18 cellular contexts compared by ENCODE assay signal in genomic region chr19:307793-308420, GRCh38. TPM values are rescaled to one million over a fixed set of nuclear protein-coding genes. Genes with fewer than 3 reads are reported as not detected.
DNase-seq lines count a peak whose midpoint lies in the region; ATAC-seq and TF ChIP-seq lines count a peak whose summit lies in the region.
"Had no signal": no experiment of that assay in that cellular context is flagged by ENCODE, and none has a peak within 500 bp of the region (broad histone marks: within the 10 kb centered on the region; RNA-seq: fewer than 3 reads in every experiment).

No MANE protein-coding gene starts in this region.

- H3K27me3 ChIP-seq in heart right ventricle (no peaks in the 10 kb centered on the region), osteoblast (ENCODE audit: insufficient read depth, low read length) (no peaks in the 10 kb centered on the region), upper lobe of left lung (no peaks in the 10 kb centered on the region)
- H3K27me3 ChIP-seq: BLaER1, MG63 had no signal

- peaks cover 0 to 28% (median 0%) of the 10 kb centered on the region in 9 donors for H3K4me1 ChIP-seq in heart right ventricle
- H3K4me1 ChIP-seq in osteoblast (ENCODE audit: insufficient read depth, low read length): no peaks in the 10 kb centered on the region
- peaks cover 4 to 9% (median 7%) of the 10 kb centered on the region in 4 donors for H3K4me1 ChIP-seq in upper lobe of left lung
- H3K4me1 ChIP-seq: BLaER1 had no signal

- DNase-seq in heart right ventricle: no peak
- DNase-seq in Right ventricle myocardium superior: no peak
- peak; percentile 84 for DNase-seq in osteoblast (ENCODE audit: insufficient read length, low spot score, missing footprints)
- no peak for DNase-seq in upper lobe of left lung
- no peak for DNase-seq in GM10266 (ENCODE audit: extremely low spot score)
- no peak for DNase-seq in NCI-H1048 (lab: John Stamatoyannopoulos, UW)
- DNase-seq: CD8-positive, alpha-beta T cell; DMS79; Karpas-422; MG63; NCI-H1105; NCI-H1694; NCI-H524; SHP77 treated with DMSO at 0.1 percent for 48 hours had no signal

- ATAC-seq in heart right ventricle (peak in 6 of 8 donors; percentile 12 to 46 (median 22)), Right ventricle myocardium superior (ENCODE audit: poor library complexity) (no peak), esophagus mucosa (peak; percentile 34), upper lobe of left lung (ENCODE audit: low FRiP score in 2 of 2) (no peak), GM18870 (IDR thresholded peaks at IDR 0.05; ENCODE audit: unreplicated experiment) (no peak)
- ATAC-seq: CD8-positive, alpha-beta T cell had no signal

- peaks cover 29% of the 10 kb centered on the region for H3K79me2 ChIP-seq in osteoblast (ENCODE audit: insufficient read depth, low read length)

- H3K4me3 ChIP-seq in heart right ventricle (peak overlapping the region; percentile 9 to 51 (median 42)), osteoblast (ENCODE audit: insufficient read depth, low read length) (no peak overlapping the region), upper lobe of left lung (peak overlapping the region in 3 of 4 donors; percentile 48 to 60 (median 52))
- H3K4me3 ChIP-seq: BLaER1, MG63 had no signal

- H3K27ac ChIP-seq in heart right ventricle (peak overlapping the region in 9 of 10 donors; percentile 43 to 86 (median 73)), osteoblast (ENCODE audit: low read depth, low read length) (no peak overlapping the region), upper lobe of left lung (peak overlapping the region; percentile 83 to 91 (median 86))
- H3K27ac ChIP-seq: BLaER1 had no signal

- peaks cover 28% of the 10 kb centered on the region for H4K20me1 ChIP-seq in osteoblast (ENCODE audit: insufficient read depth, low read length)

- intact Hi-C loops in heart right ventricle (cut with DNase I) (loop anchor here in 1 of 10 donors (5.0 kb wide), 1 partner anchor 34 kb away; the partner anchor contains the start of gene MIER2), Right ventricle myocardium superior (cut with DNase I) (no loop called here)

- TF ChIP-seq CTCF in heart right ventricle (IDR thresholded peaks at IDR 0.05) (no peak), osteoblast (IDR thresholded peaks at IDR 0.05; ENCODE audit: extremely low read depth, low read depth, low read length) (no peak), upper lobe of left lung (IDR thresholded peaks at IDR 0.05) (no peak), GM10266 (IDR thresholded peaks at IDR 0.05; ENCODE audit: control insufficient read depth, insufficient read depth, low read depth, missing control alignments) (no peak)

- peak in 1 of 4 donors; percentile 2 for TF ChIP-seq POLR2A in upper lobe of left lung (IDR thresholded peaks at IDR 0.05)

- no peak overlapping the region for H3K4me2 ChIP-seq in osteoblast (ENCODE audit: insufficient read depth, low read length)
- H3K4me2 ChIP-seq: BLaER1 had no signal

- no peak overlapping the region for H2AFZ ChIP-seq in osteoblast (ENCODE audit: low read length)

- peaks cover 12 to 69% (median 29%) of the 10 kb centered on the region in 9 donors for H3K36me3 ChIP-seq in heart right ventricle
- H3K36me3 ChIP-seq in osteoblast (ENCODE audit: insufficient read depth, low read length): peaks cover 20% of the 10 kb centered on the region
- H3K36me3 ChIP-seq in upper lobe of left lung: peaks cover 19 to 67% (median 52%) of the 10 kb centered on the region in 4 donors
- H3K36me3 ChIP-seq: MG63 had no signal

- TF ChIP-seq EP300 in upper lobe of left lung (IDR thresholded peaks at IDR 0.05): no peak

- H3K9me3 ChIP-seq in heart right ventricle (no peaks in the 10 kb centered on the region), osteoblast (ENCODE audit: low read depth, low read length) (no peaks in the 10 kb centered on the region), upper lobe of left lung (no peaks in the 10 kb centered on the region)
- H3K9me3 ChIP-seq: BLaER1, MG63 had no signal

- WGBS in heart right ventricle, 2 donors: 80 to 86% methylated on average over 21 of the region's 21 CpGs
- 77 to 78% methylated on average over 16 to 21 of the region's 21 CpGs for WGBS in upper lobe of left lung, 2 donors

RNA-seq across cellular contexts. Expression of gene PLPP2, which starts 16.7 kb away (rescaled TPM):
- total RNA-seq in heart right ventricle (1 to 10 TPM in 2 of 10 donors, under 1 TPM in 8; 0.14 to 2.8 (median 0.62) TPM), Right ventricle myocardium superior (0.56 TPM), esophagus mucosa (12.3 TPM), osteoblast (1.1 and 1.5 TPM in 2 replicates), upper lobe of left lung (10 to 100 TPM in 4 of 6 donors, 1 to 10 TPM in 2; 7.1 to 50.1 (median 16.7) TPM)
- under 1 TPM; 0.80 to 0.91 TPM for polyA plus RNA-seq in heart right ventricle
- total RNA-seq: G401 had no signal

RNA-seq across cellular contexts. Expression of gene MIER2, which starts 36.7 kb away (rescaled TPM):
- total RNA-seq in heart right ventricle (10 to 100 TPM; 11.1 to 34.6 (median 16.3) TPM), Right ventricle myocardium superior (18.3 TPM), esophagus mucosa (14.8 TPM), osteoblast (10.9 and 14.8 TPM in 2 replicates), upper lobe of left lung (10 to 100 TPM; 16.4 to 64.8 (median 31.7) TPM)
- polyA plus RNA-seq in heart right ventricle: 10 to 100 TPM; 25.1 to 30.4 TPM

Comparison
In these comparisons a context has a peak if more than half of its experiments do, and no peak if none do; other contexts are left out.
1. ATAC-seq: peak in heart right ventricle (6 of 8) and esophagus mucosa (single experiment); none in Right ventricle myocardium superior (single experiment), upper lobe of left lung (0 of 2) and GM18870 (single experiment).